In genomic region chr2:177028296-177028695, GRCh38 we compare ENCODE assay signal across 14 cellular contexts.
DNase-seq lines count a peak whose midpoint lies in the region; ATAC-seq and TF ChIP-seq lines count a peak whose summit lies in the region.
"Had no signal": no experiment of that assay in that cellular context is flagged by ENCODE, and none has a peak within 500 bp of the region (broad histone marks: within the 10 kb centered on the region; RNA-seq: fewer than 3 reads in every experiment).

No MANE protein-coding gene starts in this region.

- H3K27ac ChIP-seq in HEK293 (ENCODE audit: extremely low read depth, low read depth, low read length), result no peak overlapping the region
- H3K27ac ChIP-seq in mesendoderm (ENCODE audit: low read depth, low read length), result no peak overlapping the region

- H2AK5ac ChIP-seq in mesendoderm (ENCODE audit: low read length), result no peak overlapping the region

- no peak overlapping the region for H3K9ac ChIP-seq in mesendoderm (ENCODE audit: low read length)

- H2BK15ac ChIP-seq in mesendoderm (replicated peaks; ENCODE audit: low read depth), result no peak overlapping the region

- POLR2A ChIA-PET in HEK293 (lab: Yijun Ruan, JAX) (no interaction called here), WTC11 (lab: Charles Lee) (no interaction called here)

- WGBS in mesendoderm (ENCODE audit: extremely low coverage, insufficient coverage, low lambda C conversion rate), result no CpG with 5 or more reads among the region's 2 CpGs

- no peak overlapping the region for H2BK120ac ChIP-seq in mesendoderm (ENCODE audit: low read depth, low read length)

- H3K4ac ChIP-seq in mesendoderm (ENCODE audit: low read depth, low read length), result no peak overlapping the region

- H4K8ac ChIP-seq in mesendoderm (ENCODE audit: low read depth, low read length), result no peak overlapping the region

- no peak overlapping the region for H3K18ac ChIP-seq in mesendoderm (ENCODE audit: low read length)

- no peaks in the 10 kb centered on the region for H3K79me1 ChIP-seq in mesendoderm (ENCODE audit: low read length)

- no peaks in the 10 kb centered on the region for H3K27me3 Mint-ChIP-seq in WTC11 (ENCODE audit: low read depth)

- H3K27me3 ChIP-seq in mesendoderm (ENCODE audit: insufficient read depth, low read length, poor library complexity), result no peaks in the 10 kb centered on the region

- peaks cover 16% of the 10 kb centered on the region for H3K4me1 Mint-ChIP-seq in WTC11
- H3K4me1 Mint-ChIP-seq: CD4-positive, alpha-beta memory T cell had no signal

- no peaks in the 10 kb centered on the region for H3K36me3 Mint-ChIP-seq in WTC11
- H3K36me3 Mint-ChIP-seq: CD4-positive, alpha-beta memory T cell had no signal

- H3K4me3 ChIP-seq in HEK293 (ENCODE audit: low read depth, low read length) (no peak overlapping the region), mesendoderm (ENCODE audit: low read length) (no peak overlapping the region)
- H3K4me3 ChIP-seq: HAP-1 had no signal

- DNase-seq in WTC11 (ENCODE audit: low spot score) (no peak), mesendoderm (peak; percentile 5), NCI-H345 (lab: John Stamatoyannopoulos, UW) (no peak)
- no peak for DNase-seq in stimulated activated CD4-positive, alpha-beta T cell treated with anti-CD3 and anti-CD28 coated beads, Interleukin-2, amount 100 ng/mL, for 48 hours
- DNase-seq: C1 segment of cervical spinal cord; Calu3; CD4-positive, alpha-beta memory T cell; COR-L47; DMS53; DMS79 treated with DMSO at 0.1 percent for 48 hours; GF-D8 had no signal

- H3K23ac ChIP-seq in mesendoderm (ENCODE audit: low read length), result no peak overlapping the region

- no peak overlapping the region for H3K56ac ChIP-seq in mesendoderm (ENCODE audit: low read length)

- H3K9me3 ChIP-seq in HEK293 (ENCODE audit: control insufficient read depth, insufficient read depth, low read depth, low read length), result no peaks in the 10 kb centered on the region
- H3K9me3 ChIP-seq: HAP-1 had no signal

- ATAC-seq in WTC11, result peak; percentile 38; the same call in 1 of the 2 replicates
- ATAC-seq in HG02678 (IDR thresholded peaks at IDR 0.05; ENCODE audit: unreplicated experiment), result no peak

- H3K4me3 Mint-ChIP-seq in WTC11, result no peak overlapping the region
- H3K4me3 Mint-ChIP-seq: CD4-positive, alpha-beta memory T cell had no signal

- no peak overlapping the region for H3K4me2 ChIP-seq in mesendoderm (ENCODE audit: low read length)

- H3K4me1 ChIP-seq in HEK293 (ENCODE audit: control insufficient read depth, insufficient read depth, low read length) (peaks cover 18% of the 10 kb centered on the region), mesendoderm (ENCODE audit: control insufficient read depth, low read depth, low read length) (no peaks in the 10 kb centered on the region)
- H3K4me1 ChIP-seq: HAP-1 had no signal

- CTCF ChIA-PET in HEK293 (lab: Yijun Ruan, JAX) (interaction anchor here (0.6 to 1.4 kb wide), 2 partner anchors 103 to 902 kb away, joined by 3 to 5 read pairs; no protein-coding TSS in a partner anchor), WTC11 (lab: Charles Lee) (interaction anchor here (1.0 to 1.3 kb wide), 2 partner anchors 17 to 120 kb away, joined by 4 to 5 read pairs; no protein-coding TSS in a partner anchor)

- no peak for TF ChIP-seq CTCF in HEK293 (tag by site-specific recombination; IDR thresholded peaks at IDR 0.05)
- TF ChIP-seq CTCF in WTC11 (IDR thresholded peaks at IDR 0.05), result no peak

- H3K27ac Mint-ChIP-seq in WTC11, result no peak overlapping the region
- H3K27ac Mint-ChIP-seq: CD4-positive, alpha-beta memory T cell had no signal

- no peaks in the 10 kb centered on the region for H3K79me2 ChIP-seq in mesendoderm (ENCODE audit: control insufficient read depth, insufficient read depth, low read length)

- no peak overlapping the region for H2BK5ac ChIP-seq in mesendoderm (ENCODE audit: low read length)

- H3K36me3 ChIP-seq in HEK293 (ENCODE audit: control insufficient read depth in 2 of 2, insufficient read depth in 1 of 2, low read length in 2 of 2) (no peaks in the 10 kb centered on the region), mesendoderm (ENCODE audit: control insufficient read depth, insufficient read depth, low read length) (no peaks in the 10 kb centered on the region)
- H3K36me3 ChIP-seq: HAP-1 had no signal

- no peaks in the 10 kb centered on the region for H3K9me3 Mint-ChIP-seq in WTC11

- no peak overlapping the region for H4K5ac ChIP-seq in mesendoderm (ENCODE audit: low read length)

TF ChIP-seq in HEK293, 187 proteins besides CTCF, POLR2A, EP300 and RAD21:
- TF ChIP-seq ZNF610 (tag by site-specific recombination; IDR thresholded peaks at IDR 0.05; ENCODE audit: borderline replicate concordance) (no peak), SP2 (tag by site-specific recombination; IDR thresholded peaks at IDR 0.05) (no peak), ZNF112 (tag by site-specific recombination; IDR thresholded peaks at IDR 0.05) (no peak), ZNF830 (tag by site-specific recombination; IDR thresholded peaks at IDR 0.05; ENCODE audit: low read depth) (no peak), HOXD13 (CRISPR knock-in tag; IDR thresholded peaks at IDR 0.05; ENCODE audit: borderline replicate concordance) (no peak)
- TF ChIP-seq, protein P1, sequence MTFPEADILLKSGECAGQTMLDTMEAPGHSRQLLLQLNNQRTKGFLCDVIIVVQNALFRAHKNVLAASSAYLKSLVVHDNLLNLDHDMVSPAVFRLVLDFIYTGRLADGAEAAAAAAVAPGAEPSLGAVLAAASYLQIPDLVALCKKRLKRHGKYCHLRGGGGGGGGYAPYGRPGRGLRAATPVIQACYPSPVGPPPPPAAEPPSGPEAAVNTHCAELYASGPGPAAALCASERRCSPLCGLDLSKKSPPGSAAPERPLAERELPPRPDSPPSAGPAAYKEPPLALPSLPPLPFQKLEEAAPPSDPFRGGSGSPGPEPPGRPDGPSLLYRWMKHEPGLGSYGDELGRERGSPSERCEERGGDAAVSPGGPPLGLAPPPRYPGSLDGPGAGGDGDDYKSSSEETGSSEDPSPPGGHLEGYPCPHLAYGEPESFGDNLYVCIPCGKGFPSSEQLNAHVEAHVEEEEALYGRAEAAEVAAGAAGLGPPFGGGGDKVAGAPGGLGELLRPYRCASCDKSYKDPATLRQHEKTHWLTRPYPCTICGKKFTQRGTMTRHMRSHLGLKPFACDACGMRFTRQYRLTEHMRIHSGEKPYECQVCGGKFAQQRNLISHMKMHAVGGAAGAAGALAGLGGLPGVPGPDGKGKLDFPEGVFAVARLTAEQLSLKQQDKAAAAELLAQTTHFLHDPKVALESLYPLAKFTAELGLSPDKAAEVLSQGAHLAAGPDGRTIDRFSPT (tag by site-specific recombination; IDR thresholded peaks at IDR 0.05), result no peak
- TF ChIP-seq, protein P2, sequence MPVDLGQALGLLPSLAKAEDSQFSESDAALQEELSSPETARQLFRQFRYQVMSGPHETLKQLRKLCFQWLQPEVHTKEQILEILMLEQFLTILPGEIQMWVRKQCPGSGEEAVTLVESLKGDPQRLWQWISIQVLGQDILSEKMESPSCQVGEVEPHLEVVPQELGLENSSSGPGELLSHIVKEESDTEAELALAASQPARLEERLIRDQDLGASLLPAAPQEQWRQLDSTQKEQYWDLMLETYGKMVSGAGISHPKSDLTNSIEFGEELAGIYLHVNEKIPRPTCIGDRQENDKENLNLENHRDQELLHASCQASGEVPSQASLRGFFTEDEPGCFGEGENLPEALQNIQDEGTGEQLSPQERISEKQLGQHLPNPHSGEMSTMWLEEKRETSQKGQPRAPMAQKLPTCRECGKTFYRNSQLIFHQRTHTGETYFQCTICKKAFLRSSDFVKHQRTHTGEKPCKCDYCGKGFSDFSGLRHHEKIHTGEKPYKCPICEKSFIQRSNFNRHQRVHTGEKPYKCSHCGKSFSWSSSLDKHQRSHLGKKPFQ (tag by site-specific recombination; IDR thresholded peaks at IDR 0.05), result peak; percentile 28; the same call in 1 of the 2 replicates
TF ChIP-seq in HEK293: peak in this region for 1.

TF ChIP-seq in WTC11, 78 proteins besides CTCF, POLR2A, EP300 and RAD21:
- TF ChIP-seq MLX (CRISPR knock-in tag; IDR thresholded peaks at IDR 0.05) (no peak), CBFB (CRISPR knock-in tag; IDR thresholded peaks at IDR 0.05; ENCODE audit: low read depth) (no peak)
